10 cellular contexts compared by ENCODE assay signal in genomic region chr9:94918038-94918753, GRCh38.
DNase-seq lines count a peak whose midpoint lies in the region; ATAC-seq and TF ChIP-seq lines count a peak whose summit lies in the region.
"Had no signal": no experiment of that assay in that cellular context is flagged by ENCODE, and none has a peak within 500 bp of the region (broad histone marks: within the 10 kb centered on the region; RNA-seq: fewer than 3 reads in every experiment).

No MANE protein-coding gene starts in this region.

- H3K27ac Mint-ChIP-seq in activated B cell treated with CpG ODN at 0.5 μM for 24 hours = no peak overlapping the region

- no peaks in the 10 kb centered on the region for H3K36me3 Mint-ChIP-seq in activated B cell treated with CpG ODN at 0.5 μM for 24 hours (ENCODE audit: low read depth)

- H3K27ac ChIP-seq in trophoblast cell (ENCODE audit: low read depth, low read length) (peak overlapping the region; percentile 18), left ventricle myocardium inferior (replicated peaks) (no peak overlapping the region)

- peak overlapping the region; percentile 82 for H2AFZ ChIP-seq in trophoblast cell (ENCODE audit: insufficient read depth, low read length, poor library complexity)

- ATAC-seq in HG02610 (IDR thresholded peaks at IDR 0.05; ENCODE audit: unreplicated experiment) (peak; percentile 59), activated B cell treated with CpG ODN at 0.5 μM for 24 hours (ENCODE audit: low read depth) (peak; percentile 78), HG03342 (IDR thresholded peaks at IDR 0.05; ENCODE audit: unreplicated experiment) (no peak)

- H3K4me2 ChIP-seq in trophoblast cell (ENCODE audit: low read length) = no peak overlapping the region

- intact Hi-C loops in activated B cell treated with CpG ODN at 0.5 μM for 24 hours (cut with micrococcal nuclease) = loop anchor here (1.0 kb wide), 1 partner anchor 135 kb away; no protein-coding TSS in a partner anchor
- intact Hi-C loops in left ventricle myocardium inferior (cut with micrococcal nuclease) = no loop called here

- peak overlapping the region; percentile 93 for H3K4ac ChIP-seq in trophoblast cell (ENCODE audit: low read depth, low read length)

- H3K23ac ChIP-seq in trophoblast cell (ENCODE audit: low read length) = no peak overlapping the region

- peak overlapping the region; percentile 95 for H2BK120ac ChIP-seq in trophoblast cell (ENCODE audit: insufficient read depth, low read length, poor library complexity)

- peaks cover 14% of the 10 kb centered on the region for H3K79me2 ChIP-seq in trophoblast cell (ENCODE audit: control insufficient read depth, insufficient read depth, low read length, poor library complexity)

- no CpG with 5 or more reads among the region's 5 CpGs for WGBS in trophoblast cell (ENCODE audit: extremely low coverage, insufficient coverage, insufficient read length)

- peak overlapping the region; percentile 88 for H3K14ac ChIP-seq in trophoblast cell (ENCODE audit: low read length)

- POLR2A ChIA-PET in activated B cell treated with CpG ODN at 0.5 μM for 24 hours (lab: Charles Lee) = interaction anchor here (0.9 kb wide), 1 partner anchor 58 kb away, joined by 3 read pairs; no protein-coding TSS in a partner anchor

- H3K4me1 ChIP-seq in trophoblast cell (ENCODE audit: control insufficient read depth in 1 of 2, insufficient read depth in 2 of 2, low read length in 2 of 2) = peaks cover 44 to 56% of the 10 kb centered on the region in 2 experiments
- peaks cover 61% of the 10 kb centered on the region for H3K4me1 ChIP-seq in left ventricle myocardium inferior

- in situ Hi-C loops in GM13977 (cut with MboI; ENCODE audit: low pct_unique_long_range_greater_than_20kb, low sequenced_read_pairs, unreplicated experiment) = no loop called here

- peaks cover 3% of the 10 kb centered on the region for H3K4me1 Mint-ChIP-seq in activated B cell treated with CpG ODN at 0.5 μM for 24 hours

- H4K91ac ChIP-seq in trophoblast cell (ENCODE audit: low read depth, low read length) = peak overlapping the region; percentile 93

- H3K36me3 ChIP-seq in trophoblast cell (ENCODE audit: control insufficient read depth in 1 of 2, insufficient read depth in 2 of 2, low read length in 2 of 2) (no peaks in the 10 kb centered on the region), left ventricle myocardium inferior (no peaks in the 10 kb centered on the region)

- peak overlapping the region; percentile 100 for H2BK12ac ChIP-seq in trophoblast cell (ENCODE audit: low read length)

- no peaks in the 10 kb centered on the region for H3K9me3 Mint-ChIP-seq in activated B cell treated with CpG ODN at 0.5 μM for 24 hours

- no peak overlapping the region for H3K9ac ChIP-seq in trophoblast cell (ENCODE audit: low read length)

- CTCF ChIA-PET in activated B cell treated with CpG ODN at 0.5 μM for 24 hours (lab: Charles Lee) = interaction anchor here (0.5 to 2.8 kb wide), 5 partner anchors 17 to 237 kb away, joined by 3 to 22 read pairs (median 3); no protein-coding TSS in a partner anchor

- H3K79me1 ChIP-seq in trophoblast cell (ENCODE audit: low read length) = peaks cover 52% of the 10 kb centered on the region

- DNase-seq in GM13977 (ENCODE audit: low spot score) (peak; percentile 59), activated B cell treated with CpG ODN at 0.5 μM for 24 hours (no peak), trophoblast cell (peak in 1 of 2 donors; percentile 39), left ventricle myocardium inferior (no peak), occipital lobe (lab: John Stamatoyannopoulos, UW) (no peak), amygdala (lab: John Stamatoyannopoulos, UW) (no peak)
- DNase-seq: NCI-H2171; stimulated activated CD4-positive, alpha-beta T cell treated with anti-CD3 and anti-CD28 coated beads, Interleukin-1b, Interleukin-23, amount 100 ng/mL, for 48 hours had no signal

- H3K27me3 ChIP-seq in trophoblast cell (ENCODE audit: insufficient read depth, low read length) = no peaks in the 10 kb centered on the region
- H3K27me3 ChIP-seq in left ventricle myocardium inferior (ENCODE audit: low read depth) = no peaks in the 10 kb centered on the region

- TF ChIP-seq CTCF in GM13977 (IDR thresholded peaks at IDR 0.05; ENCODE audit: extremely low read depth, insufficient read depth, missing control alignments) = peak; percentile 52
- no peak for TF ChIP-seq CTCF in activated B cell treated with CpG ODN at 0.5 μM for 24 hours (IDR thresholded peaks at IDR 0.05)
- TF ChIP-seq CTCF in left ventricle myocardium inferior (IDR thresholded peaks at IDR 0.05; ENCODE audit: borderline replicate concordance) = no peak

- peak overlapping the region; percentile 86 for H2BK5ac ChIP-seq in trophoblast cell (ENCODE audit: low read depth, low read length, poor library complexity)

- H3K18ac ChIP-seq in trophoblast cell (ENCODE audit: low read length) = peak overlapping the region; percentile 52

- peak overlapping the region; percentile 51 for H4K8ac ChIP-seq in trophoblast cell (ENCODE audit: low read depth, low read length)

- H3K4me3 ChIP-seq in trophoblast cell (ENCODE audit: low read depth, low read length) (no peak overlapping the region), left ventricle myocardium inferior (no peak overlapping the region)

- no peak overlapping the region for H4K12ac ChIP-seq in trophoblast cell (ENCODE audit: low read depth, low read length)

- H3K9me3 ChIP-seq in trophoblast cell (ENCODE audit: insufficient read depth, low read depth, low read length) (no peaks in the 10 kb centered on the region), left ventricle myocardium inferior (replicated peaks) (no peaks in the 10 kb centered on the region)

- H3K27me3 Mint-ChIP-seq in activated B cell treated with CpG ODN at 0.5 μM for 24 hours = no peaks in the 10 kb centered on the region

- peak overlapping the region; percentile 93 for H2AK5ac ChIP-seq in trophoblast cell (ENCODE audit: low read length)

- H3K4me3 Mint-ChIP-seq in activated B cell treated with CpG ODN at 0.5 μM for 24 hours = no peak overlapping the region
